Comparison of ENCODE assay signal across 9 cellular contexts in the genomic region with DNA sequence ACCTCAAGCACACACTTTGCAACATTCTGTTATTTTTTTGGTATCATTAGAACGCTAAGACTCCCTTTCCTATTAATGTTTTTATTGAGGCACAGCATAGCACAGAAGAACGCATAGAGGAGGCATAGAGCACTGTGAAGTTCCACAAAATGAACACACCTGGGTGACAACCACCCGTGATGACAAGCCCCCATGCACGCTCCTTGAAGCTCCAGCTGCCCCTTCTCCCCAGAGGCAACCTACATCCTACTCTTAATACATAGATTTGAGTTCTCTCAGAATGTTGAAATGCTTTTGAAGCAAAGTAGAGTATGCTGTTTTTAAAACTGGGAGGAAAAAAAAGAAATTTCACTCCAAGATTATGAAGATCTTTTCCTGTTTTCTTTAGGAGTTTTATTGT.
"Had no signal": no experiment of that assay in that cellular context is flagged by ENCODE, and none has a peak within 500 bp of the region (broad histone marks: within the 10 kb centered on the region; RNA-seq: fewer than 3 reads in every experiment).

No MANE protein-coding gene starts in this region.

- H3K9me3 Mint-ChIP-seq: GM23338, H9, HFFc6 had no signal

- H3K4me2 ChIP-seq: GM23338 had no signal

- H3K27ac Mint-ChIP-seq: GM23338, HFFc6 had no signal

- H2AFZ ChIP-seq: GM23338 had no signal

- DNase-seq: H9, HFFc6, IMR-90, KG1 had no signal

- H3K4me3 ChIP-seq: GM23338, K562 had no signal

- ATAC-seq: GM23338, HCT116, HepG2, K562 had no signal

- H3K4me3 Mint-ChIP-seq: GM23338, H9, HFFc6 had no signal

- H3K27ac ChIP-seq: HL-60 had no signal
